24 cellular contexts compared by ENCODE assay signal in genomic region chr12:22678175-22678574, GRCh38.
"Had no signal": no experiment of that assay in that cellular context is flagged by ENCODE, and none has a peak within 500 bp of the region (broad histone marks: within the 10 kb centered on the region; RNA-seq: fewer than 3 reads in every experiment).

No MANE protein-coding gene starts in this region.

- H3K4me3 Mint-ChIP-seq: activated naive CD8-positive, alpha-beta T cell; activated T-helper 17 cell treated with anti-CD3 and anti-CD28 coated beads, Interleukin-2, amount 50 U/mL, for 72 hours; effector memory CD8-positive, alpha-beta T cell; nephron; stimulated activated memory B cell treated with anti-CD40 and anti-IgM and Interleukin-4, amounts not matched to agents 10 μg/mL and 1 μg/mL and 100 μg/mL, for 72 hours had no signal

- ATAC-seq: activated T-helper 17 cell treated with anti-CD3 and anti-CD28 coated beads, Interleukin-2, amount 50 U/mL, for 72 hours; body of pancreas; effector memory CD8-positive, alpha-beta T cell; gastroesophageal sphincter; left cardiac atrium; psoas muscle; stimulated activated memory B cell treated with anti-CD40 and anti-IgM and Interleukin-4, amounts not matched to agents 10 μg/mL and 1 μg/mL and 100 μg/mL, for 72 hours had no signal

- H3K4me1 ChIP-seq: body of pancreas, gastroesophageal sphincter, psoas muscle, tibial artery had no signal

- H3K9me3 ChIP-seq: body of pancreas, ovary, psoas muscle, sigmoid colon, stomach, tibial artery had no signal

- H3K27me3 ChIP-seq: body of pancreas, gastroesophageal sphincter, ovary, sigmoid colon, stomach, tibial artery had no signal

- H3K4me1 Mint-ChIP-seq: nephron; stimulated activated memory B cell treated with anti-CD40 and anti-IgM and Interleukin-4, amounts not matched to agents 10 μg/mL and 1 μg/mL and 100 μg/mL, for 72 hours had no signal

- H3K36me3 ChIP-seq: ovary had no signal

- H3K4me2 ChIP-seq: smooth muscle cell had no signal

- DNase-seq: activated CD4-positive, alpha-beta T cell treated with anti-CD3 and anti-CD28 coated beads for 4 hours; activated CD4-positive, alpha-beta T cell treated with anti-CD3 and anti-CD28 coated beads, Interleukin-2, amount 50 U/mL, for 4 hours; aorta; body of pancreas; cerebellar nuclear complex; effector memory CD8-positive, alpha-beta T cell; hippocampal formation; left cardiac atrium; ovary; psoas muscle; sigmoid colon; stimulated activated CD4-positive, alpha-beta T cell treated with anti-CD3 and anti-CD28 coated beads, Interleukin-1b, Interleukin-23, amount 100 ng/mL, for 48 hours; stimulated activated CD4-positive, alpha-beta T cell treated with anti-CD3 and anti-CD28 coated beads, Interleukin-4, amount 100 ng/mL, for 4 hours; stimulated activated CD8-positive, alpha-beta memory T cell treated with anti-CD3 and anti-CD28 coated beads, Interleukin-4, amount 100 ng/mL, for 48 hours; stomach; tibial artery had no signal

- H3K4me3 ChIP-seq: body of pancreas, coronary artery, gastroesophageal sphincter, ovary, psoas muscle, sigmoid colon, SK-N-MC, smooth muscle cell, stomach, tibial artery had no signal

- H3K27ac Mint-ChIP-seq: effector memory CD8-positive, alpha-beta T cell; nephron; stimulated activated memory B cell treated with anti-CD40 and anti-IgM and Interleukin-4, amounts not matched to agents 10 μg/mL and 1 μg/mL and 100 μg/mL, for 72 hours had no signal

- H3K27me3 Mint-ChIP-seq: activated naive CD8-positive, alpha-beta T cell; activated T-helper 17 cell treated with anti-CD3 and anti-CD28 coated beads, Interleukin-2, amount 50 U/mL, for 72 hours; effector memory CD8-positive, alpha-beta T cell; stimulated activated memory B cell treated with anti-CD40 and anti-IgM and Interleukin-4, amounts not matched to agents 10 μg/mL and 1 μg/mL and 100 μg/mL, for 72 hours had no signal

- H3K9me3 Mint-ChIP-seq: activated T-helper 17 cell treated with anti-CD3 and anti-CD28 coated beads, Interleukin-2, amount 50 U/mL, for 72 hours; effector memory CD8-positive, alpha-beta T cell had no signal

- H3K27ac ChIP-seq: body of pancreas, coronary artery, gastroesophageal sphincter, ovary, psoas muscle, sigmoid colon, SK-N-MC, tibial artery had no signal
